In genomic region chr6:89034586-89035251, GRCh38 we compare ENCODE assay signal across 7 cellular contexts. TPM values are rescaled to one million over a fixed set of nuclear protein-coding genes. Genes with fewer than 3 reads are reported as not detected.
DNase-seq lines count a peak whose midpoint lies in the region; TF ChIP-seq lines count a peak whose summit lies in the region.

No MANE protein-coding gene starts in this region.

- H3K4me1 ChIP-seq in mammary epithelial cell (ENCODE audit: insufficient read depth, low read length) (peaks cover 27% of the 10 kb centered on the region), urinary bladder (ENCODE audit: insufficient read depth) (no peaks in the 10 kb centered on the region)

- H3K79me2 ChIP-seq in mammary epithelial cell (ENCODE audit: insufficient read depth, low read length), result no peaks in the 10 kb centered on the region

- DNase-seq in MV-4-11 (lab: John Stamatoyannopoulos, UW) (peak; percentile 98), mammary epithelial cell (peak; percentile 98), medulla oblongata (ENCODE audit: extremely low spot score) (peak; percentile 76), cerebellar cortex (ENCODE audit: low spot score) (no peak), GM19238 (ENCODE audit: insufficient read length, low spot score) (no peak), iPS-NIHi11 (ENCODE audit: low spot score) (no peak)

- CTCF ChIA-PET in mammary epithelial cell (lab: Charles Lee; ENCODE audit: low non-redundant PET), result interaction anchor here (0.9 kb wide), 1 partner anchor 206 kb away, joined by 23 read pairs; no protein-coding TSS in a partner anchor

- intact Hi-C loops in mammary epithelial cell (cut with micrococcal nuclease), result loop anchor here (1.0 to 2.0 kb wide), 3 partner anchors 46 to 112 kb away; partner anchors contain the start of genes PM20D2 and PNRC1

- H3K4me3 ChIP-seq in mammary epithelial cell (replicated peaks in 1 of 3; ENCODE audit: insufficient read depth in 1 of 3, low read depth in 2 of 3, low read length in 3 of 3) (peak overlapping the region; percentile 3 to 7 (median 4)), urinary bladder (ENCODE audit: low read depth, low read length) (no peak overlapping the region)

- dilution Hi-C loops in mammary epithelial cell (cut with HindIII; ENCODE audit: low sequenced_read_pairs), result loop anchor here (5.0 kb wide), 1 partner anchor 48 kb away; the partner anchor contains the start of gene PNRC1

- peaks cover 15% of the 10 kb centered on the region for H3K9me3 ChIP-seq in mammary epithelial cell (replicated peaks; ENCODE audit: insufficient read depth, low read length)

- H3K36me3 ChIP-seq in mammary epithelial cell (ENCODE audit: insufficient read depth, low read length), result no peaks in the 10 kb centered on the region
- H3K36me3 ChIP-seq in urinary bladder (ENCODE audit: insufficient read depth), result no peaks in the 10 kb centered on the region

- H3K27ac ChIP-seq in mammary epithelial cell (ENCODE audit: insufficient read depth, low read depth, low read length) (peak overlapping the region; percentile 98), urinary bladder (ENCODE audit: low read depth) (peak overlapping the region; percentile 46)

- no peaks in the 10 kb centered on the region for H4K20me1 ChIP-seq in mammary epithelial cell (ENCODE audit: insufficient read depth, low read length)

- H3K27me3 ChIP-seq in mammary epithelial cell (ENCODE audit: insufficient read depth, low read length), result no peaks in the 10 kb centered on the region

- in situ Hi-C loops in mammary epithelial cell (cut with MboI; ENCODE audit: low sequenced_read_pairs in 2 of 2), result loop anchor here in 1 of 2 donors (5.0 kb wide), 1 partner anchor 48 kb away; the partner anchor contains the start of gene PNRC1

- H3K4me2 ChIP-seq in mammary epithelial cell (ENCODE audit: insufficient read depth, low read depth, low read length), result peak overlapping the region; percentile 67

- H2AFZ ChIP-seq in mammary epithelial cell (ENCODE audit: low read depth, low read length), result peak overlapping the region; percentile 9

- peak overlapping the region; percentile 76 for H3K9ac ChIP-seq in mammary epithelial cell (ENCODE audit: insufficient read depth, low read length)

- BruUV-seq in mammary epithelial cell (replicated peaks; lab: Mats Ljungman, UMichigan), result TSS peak; percentile 94

- WGBS in mammary epithelial cell (ENCODE audit: low coverage, missing lambda C conversion rate), result 14% methylated on average over 7 of the region's 7 CpGs
- WGBS in urinary bladder, result 64% methylated on average over 7 of the region's 7 CpGs

- TF ChIP-seq CTCF in mammary epithelial cell (conservative IDR thresholded peaks at IDR 0.05 in 1 of 2, IDR thresholded peaks at IDR 0.05 in 1 of 2; ENCODE audit: extremely low read depth in 1 of 2, insufficient read depth in 1 of 2, low read depth in 1 of 2, low read length in 2 of 2), result no peak

RNA-seq across cellular contexts. Expression of gene PNRC1, which starts 45.8 kb away (rescaled TPM):
- total RNA-seq in mammary epithelial cell, result 10 to 100 TPM; 56.6 to 75.0 TPM
- polyA plus RNA-seq in mammary epithelial cell, result 4.7 TPM
- polyA minus RNA-seq in mammary epithelial cell, result 27.0 TPM
- total RNA-seq in urinary bladder, result 224 TPM
- polyA plus RNA-seq in urinary bladder, result 147 TPM

Comparison
In these comparisons a context has a peak if more than half of its experiments do, and no peak if none do; other contexts are left out.
1. DNase-seq: peak in MV-4-11 (single experiment), mammary epithelial cell (single experiment) and medulla oblongata (single experiment); none in cerebellar cortex (single experiment), GM19238 (single experiment) and iPS-NIHi11 (single experiment).